In the genomic region with DNA sequence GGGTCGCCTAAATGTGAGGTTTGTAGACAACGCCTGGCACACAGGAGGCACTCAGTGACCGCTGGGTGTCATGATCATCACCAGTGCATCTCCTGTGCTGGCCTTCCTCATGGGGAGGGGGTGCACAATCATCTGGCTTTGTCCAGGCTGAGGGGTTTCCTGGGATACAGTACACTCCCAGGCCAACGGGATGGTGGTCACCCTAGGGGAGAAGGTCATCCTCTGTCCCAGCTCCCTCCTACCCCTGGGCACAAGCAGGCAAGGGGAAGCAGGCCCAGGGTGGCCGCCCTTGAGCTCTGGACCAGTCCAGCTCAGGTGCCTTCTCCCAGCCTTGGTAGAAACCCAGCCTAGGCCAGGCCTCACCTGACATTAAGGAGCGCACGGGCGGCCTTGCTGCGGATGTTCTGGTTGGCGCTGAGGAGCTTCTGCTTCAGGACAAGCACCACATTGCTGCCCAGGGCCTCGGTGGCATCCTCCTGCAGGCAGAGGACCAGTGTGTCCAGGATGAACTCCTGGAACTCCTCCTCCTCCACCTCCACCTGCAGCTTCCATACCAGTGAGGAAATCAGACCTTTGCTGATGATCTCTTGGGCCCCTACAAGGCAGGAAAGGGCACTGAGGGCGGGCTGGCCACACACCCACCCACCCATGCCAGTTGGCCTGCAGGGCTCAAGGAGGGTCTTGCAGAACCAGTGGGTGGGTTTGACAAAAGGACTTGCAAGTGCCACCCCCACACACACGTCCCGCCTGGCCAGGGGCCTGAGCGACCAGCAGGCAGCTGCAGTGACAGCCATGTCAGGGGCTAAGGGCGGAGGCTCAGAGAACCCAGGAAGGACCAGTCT, we compare ENCODE assay signal across 16 cellular contexts. TPM values are rescaled to one million over a fixed set of nuclear protein-coding genes. Genes with fewer than 3 reads are reported as not detected.
DNase-seq lines count a peak whose midpoint lies in the region; ATAC-seq and TF ChIP-seq lines count a peak whose summit lies in the region.
"Had no signal": no experiment of that assay in that cellular context is flagged by ENCODE, and none has a peak within 500 bp of the region (broad histone marks: within the 10 kb centered on the region; RNA-seq: fewer than 3 reads in every experiment).

No MANE protein-coding gene starts in this region.

- in situ Hi-C loops in GM13976 (cut with MboI; ENCODE audit: low sequenced_read_pairs, unreplicated experiment): no loop called here

- DNase-seq in SK-N-SH (peak; percentile 2), GM13976 (ENCODE audit: low spot score) (peak; percentile 10), coronary artery (ENCODE audit: low spot score) (peak; percentile 73), ovary (peak in 3 of 5 donors; percentile 10 to 29 (median 18)), substantia nigra (lab: John Stamatoyannopoulos, UW) (no peak)
- DNase-seq: effector memory CD8-positive, alpha-beta T cell; GF-D8; MM.1S; NCI-H187; nucleus accumbens; stimulated activated CD4-positive, alpha-beta T cell treated with anti-CD3 and anti-CD28 coated beads, Interleukin-4, amount 100 ng/mL, for 4 hours had no signal

- no peak overlapping the region for H3K4me2 ChIP-seq in SK-N-SH

- no peaks in the 10 kb centered on the region for H3K9me2 ChIP-seq in SK-N-SH

- 70% methylated on average over 3 of the region's 16 CpGs for WGBS in SK-N-SH (ENCODE audit: low lambda C conversion rate)
- 92 to 96% (median 93%) methylated on average over 16 of the region's 16 CpGs for WGBS in ovary, 3 donors

- H3F3A ChIP-seq in SK-N-SH (replicated peaks; ENCODE audit: insufficient read depth): no peaks in the 10 kb centered on the region

- H3K27ac ChIP-seq in SK-N-SH (ENCODE audit: low read depth in 2 of 2, low read length in 1 of 2) (no peak overlapping the region), coronary artery (no peak overlapping the region), ovary (no peak overlapping the region), substantia nigra (ENCODE audit: low read depth, low read length, poor library complexity, severe bottlenecking) (no peak overlapping the region)
- H3K27ac ChIP-seq: 22Rv1 had no signal

- no peak overlapping the region for H3K9ac ChIP-seq in SK-N-SH

- intact Hi-C loops in ovary (cut with DNase I): no loop called here

- no peak for TF ChIP-seq POLR2A in ovary (IDR thresholded peaks at IDR 0.05)

- H3K4me3 ChIP-seq in SK-N-SH (ENCODE audit: low read depth in 2 of 2, low read length in 1 of 2) (no peak overlapping the region), coronary artery (no peak overlapping the region), ovary (no peak overlapping the region)

- CTCF ChIA-PET in SK-N-SH (lab: Yijun Ruan, JAX): interaction anchor here (1.0 to 2.7 kb wide), 4 partner anchors 8 to 105 kb away, joined by 3 to 14 read pairs (median 3); no protein-coding TSS in a partner anchor

- TF ChIP-seq CTCF in SK-N-SH (IDR thresholded peaks at IDR 0.05) (no peak), GM13976 (IDR thresholded peaks at IDR 0.05; ENCODE audit: borderline replicate concordance, control extremely low read depth, extremely low read depth, insufficient read depth, missing control alignments) (no peak), coronary artery (IDR thresholded peaks at IDR 0.05) (no peak), ovary (IDR thresholded peaks at IDR 0.05) (no peak)

- ATAC-seq in SK-N-SH treated with all-trans-retinoic acid at 6 μM for 48 hours (no peak), HG03460 (IDR thresholded peaks at IDR 0.05; ENCODE audit: unreplicated experiment) (no peak), GM18858 (IDR thresholded peaks at IDR 0.05; ENCODE audit: unreplicated experiment) (no peak)
- ATAC-seq: activated CD4-positive, CD25-positive, alpha-beta regulatory T cell treated with anti-CD3 and anti-CD28 coated beads, Interleukin-2, amount 50 U/mL, for 24 hours; effector memory CD8-positive, alpha-beta T cell had no signal

- POLR2A ChIA-PET in SK-N-SH (lab: Yijun Ruan, JAX): no interaction called here

- H3K36me3 ChIP-seq in SK-N-SH (replicated peaks in 1 of 2; ENCODE audit: control insufficient read depth in 1 of 2, insufficient read depth in 2 of 2, low read length in 1 of 2) (no peaks in the 10 kb centered on the region), ovary (no peaks in the 10 kb centered on the region)

- TF ChIP-seq EP300 in SK-N-SH (IDR thresholded peaks at IDR 0.05; ENCODE audit: borderline replicate concordance in 1 of 2, low read depth in 1 of 2, low read length in 1 of 2): no peak
- no peak for TF ChIP-seq EP300 in ovary (IDR thresholded peaks at IDR 0.05)

- H2AFZ ChIP-seq in SK-N-SH (ENCODE audit: low read depth): no peak overlapping the region

- H3K4me1 ChIP-seq in SK-N-SH (ENCODE audit: control insufficient read depth in 1 of 2, insufficient read depth in 2 of 2, low read depth in 1 of 2, low read length in 1 of 2): peaks cover 0 to 1% of the 10 kb centered on the region in 2 experiments; a peak in 1 of 4 replicates
- H3K4me1 ChIP-seq in ovary (ENCODE audit: insufficient read depth): no peaks in the 10 kb centered on the region

- TF ChIP-seq RAD21 in SK-N-SH (IDR thresholded peaks at IDR 0.05; ENCODE audit: low read length): no peak

- H3K79me2 ChIP-seq in SK-N-SH (ENCODE audit: insufficient read depth): no peaks in the 10 kb centered on the region

- no peaks in the 10 kb centered on the region for H4K20me1 ChIP-seq in SK-N-SH (ENCODE audit: insufficient read depth)

- H3K9me3 ChIP-seq in SK-N-SH (no peaks in the 10 kb centered on the region), ovary (no peaks in the 10 kb centered on the region)

- H3K27me3 ChIP-seq in SK-N-SH (ENCODE audit: insufficient read depth) (no peaks in the 10 kb centered on the region; the same call in 1 of the 2 replicates), ovary (no peaks in the 10 kb centered on the region)

TF ChIP-seq in SK-N-SH, 30 proteins besides CTCF, POLR2A, EP300 and RAD21:
- TF ChIP-seq TAF1 (IDR thresholded peaks at IDR 0.05; ENCODE audit: borderline replicate concordance, low read depth, low read length) (no peak), FOSL2 (IDR thresholded peaks at IDR 0.05; ENCODE audit: borderline replicate concordance, low read depth) (no peak), RCOR1 (IDR thresholded peaks at IDR 0.05; ENCODE audit: low read length) (no peak), RXRA (IDR thresholded peaks at IDR 0.05; ENCODE audit: borderline replicate concordance, low read depth) (no peak), RFX5 (IDR thresholded peaks at IDR 0.05; ENCODE audit: low read length) (no peak), USF1 (IDR thresholded peaks at IDR 0.05; ENCODE audit: borderline replicate concordance, low read depth) (no peak), TCF12 (IDR thresholded peaks at IDR 0.05) (no peak), GABPA (IDR thresholded peaks at IDR 0.05; ENCODE audit: low read depth) (no peak), FOXJ3 (CRISPR knock-in tag; IDR thresholded peaks at IDR 0.05) (no peak), POLR2AphosphoS5 (IDR thresholded peaks at IDR 0.05; ENCODE audit: low read depth, low read length) (no peak), NRF1 (IDR thresholded peaks at IDR 0.05; ENCODE audit: low read depth, low read length) (no peak), MEF2A (IDR thresholded peaks at IDR 0.05; ENCODE audit: borderline replicate concordance, low read depth) (no peak), GATA2 (CRISPR knock-in tag; IDR thresholded peaks at IDR 0.05) (no peak)

TF ChIP-seq in SK-N-SH treated with all-trans-retinoic acid at 6 μM for 48 hours, 23 proteins besides CTCF, POLR2A, EP300 and RAD21 (continues in another document):
- TF ChIP-seq CSDC2 (CRISPR knock-in tag; IDR thresholded peaks at IDR 0.05) (no peak), ZNF565 (CRISPR knock-in tag; conservative IDR thresholded peaks at IDR 0.05; ENCODE audit: low read depth) (no peak), RARB (CRISPR knock-in tag; IDR thresholded peaks at IDR 0.05) (no peak), OSR1 (CRISPR knock-in tag; IDR thresholded peaks at IDR 0.05) (no peak), ESRRG (CRISPR knock-in tag; IDR thresholded peaks at IDR 0.05) (no peak), BACH2 (CRISPR knock-in tag; IDR thresholded peaks at IDR 0.05; ENCODE audit: borderline replicate concordance) (no peak), ISL1 (CRISPR knock-in tag; IDR thresholded peaks at IDR 0.05) (no peak), ARNTL (CRISPR knock-in tag; IDR thresholded peaks at IDR 0.05; ENCODE audit: borderline replicate concordance, low read depth) (no peak), CSRNP3 (CRISPR knock-in tag; IDR thresholded peaks at IDR 0.05) (no peak)
- TF ChIP-seq, protein P1, sequence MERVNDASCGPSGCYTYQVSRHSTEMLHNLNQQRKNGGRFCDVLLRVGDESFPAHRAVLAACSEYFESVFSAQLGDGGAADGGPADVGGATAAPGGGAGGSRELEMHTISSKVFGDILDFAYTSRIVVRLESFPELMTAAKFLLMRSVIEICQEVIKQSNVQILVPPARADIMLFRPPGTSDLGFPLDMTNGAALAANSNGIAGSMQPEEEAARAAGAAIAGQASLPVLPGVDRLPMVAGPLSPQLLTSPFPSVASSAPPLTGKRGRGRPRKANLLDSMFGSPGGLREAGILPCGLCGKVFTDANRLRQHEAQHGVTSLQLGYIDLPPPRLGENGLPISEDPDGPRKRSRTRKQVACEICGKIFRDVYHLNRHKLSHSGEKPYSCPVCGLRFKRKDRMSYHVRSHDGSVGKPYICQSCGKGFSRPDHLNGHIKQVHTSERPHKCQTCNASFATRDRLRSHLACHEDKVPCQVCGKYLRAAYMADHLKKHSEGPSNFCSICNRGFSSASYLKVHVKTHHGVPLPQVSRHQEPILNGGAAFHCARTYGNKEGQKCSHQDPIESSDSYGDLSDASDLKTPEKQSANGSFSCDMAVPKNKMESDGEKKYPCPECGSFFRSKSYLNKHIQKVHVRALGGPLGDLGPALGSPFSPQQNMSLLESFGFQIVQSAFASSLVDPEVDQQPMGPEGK (CRISPR knock-in tag; IDR thresholded peaks at IDR 0.05; ENCODE audit: borderline replicate concordance): no peak

RNA-seq across cellular contexts. Expression of gene GNAZ, which starts 6.6 kb away (rescaled TPM):
- polyA plus RNA-seq in SK-N-SH (2012; rRNA removed) (5.4 and 6.5 TPM in 2 replicates), ovary (1 to 10 TPM; 7.2 to 8.7 TPM)
- polyA plus RNA-seq in SK-N-SH (2012; cell fraction: cytosol; rRNA removed): 3.9 and 6.3 TPM in 2 replicates
- polyA plus RNA-seq in SK-N-SH (2012; cell fraction: nucleus; rRNA removed): 3.5 and 8.9 TPM in 2 replicates
- total RNA-seq in ovary: 10 to 100 TPM; 11.1 to 40.8 (median 19.9) TPM

Comparison
In these comparisons a context has a peak if more than half of its experiments do, and no peak if none do; other contexts are left out.
1. DNase-seq: peak in SK-N-SH (single experiment), GM13976 (single experiment), coronary artery (single experiment) and ovary (3 of 5); none in substantia nigra (0 of 49).